8 cellular contexts compared by ENCODE assay signal in genomic region chr20:32743237-32744112, GRCh38. TPM values are rescaled to one million over a fixed set of nuclear protein-coding genes. Genes with fewer than 3 reads are reported as not detected.
DNase-seq lines count a peak whose midpoint lies in the region; ATAC-seq and TF ChIP-seq lines count a peak whose summit lies in the region.

TSS of gene COMMD7 (minus strand) at chr20:32743467. CDS start at chr20:32743391, 76 bp downstream.

- H2AFZ ChIP-seq in trophoblast cell (ENCODE audit: insufficient read depth, low read length, poor library complexity) = peak within 1 kb of the TSS; percentile 98

- H3K79me1 ChIP-seq in trophoblast cell (ENCODE audit: low read length) = peaks cover 21% of the 10 kb centered on the region

- H3K4me3 Mint-ChIP-seq in activated naive CD8-positive, alpha-beta T cell = peak within 1 kb of the TSS; percentile 93

- CTCF ChIA-PET in AG04449 (lab: Yijun Ruan, JAX) = interaction anchor here (1.4 to 1.9 kb wide), 5 partner anchors 19 to 70 kb away, joined by 4 to 10 read pairs (median 6); partner anchors contain the start of genes C20orf203 and DNMT3B

- DNase-seq in AG04449 (ENCODE audit: low read depth, low spot score) (no peak), SK-N-MC (ENCODE audit: low read depth, low spot score) (no peak), Right ventricle myocardium superior (peak; percentile 82), trophoblast cell (peak; percentile 58 to 81), upper lobe of right lung (peak; percentile 88)

- H2AK5ac ChIP-seq in trophoblast cell (ENCODE audit: low read length) = peak within 1 kb of the TSS; percentile 94

- H3K27me3 Mint-ChIP-seq in activated naive CD8-positive, alpha-beta T cell = no peaks in the 10 kb centered on the region

- H3K27ac ChIP-seq in HUES48 (ENCODE audit: low read depth, low read length) (peak within 1 kb of the TSS; percentile 60), SK-N-MC (no peak within 1 kb of the TSS), trophoblast cell (ENCODE audit: low read depth, low read length) (peak within 1 kb of the TSS; percentile 62), upper lobe of right lung (peak within 1 kb of the TSS; percentile 89)

- H3K4me3 ChIP-seq in AG04449 (ENCODE audit: low read depth, low read length) = peak within 1 kb of the TSS; percentile 75
- peak within 1 kb of the TSS; percentile 75 for H3K4me3 ChIP-seq in HUES48 (ENCODE audit: low read depth, low read length)
- peak within 1 kb of the TSS; percentile 86 for H3K4me3 ChIP-seq in SK-N-MC
- H3K4me3 ChIP-seq in trophoblast cell (ENCODE audit: low read depth, low read length) = peak within 1 kb of the TSS; percentile 87
- peak within 1 kb of the TSS; percentile 79 for H3K4me3 ChIP-seq in upper lobe of right lung

- H3K9me3 Mint-ChIP-seq in activated naive CD8-positive, alpha-beta T cell (ENCODE audit: low read depth) = no peaks in the 10 kb centered on the region

- TF ChIP-seq CTCF in AG04449 (IDR thresholded peaks at IDR 0.05; ENCODE audit: insufficient read depth, low read length, missing control alignments) = no peak
- TF ChIP-seq CTCF in upper lobe of right lung (IDR thresholded peaks at IDR 0.05) = no peak

- in situ Hi-C loops in GM18951 (cut with MboI; ENCODE audit: low sequenced_read_pairs, unreplicated experiment) = no loop called here

- H3K36me3 Mint-ChIP-seq in activated naive CD8-positive, alpha-beta T cell = peaks cover 2% of the 10 kb centered on the region

- peaks cover 12% of the 10 kb centered on the region for H3K79me2 ChIP-seq in trophoblast cell (ENCODE audit: control insufficient read depth, insufficient read depth, low read length, poor library complexity)

- peak within 1 kb of the TSS; percentile 80 for H2BK5ac ChIP-seq in trophoblast cell (ENCODE audit: low read depth, low read length, poor library complexity)

- H4K8ac ChIP-seq in trophoblast cell (ENCODE audit: low read depth, low read length) = peak within 1 kb of the TSS; percentile 95

- ATAC-seq in Right ventricle myocardium superior (ENCODE audit: poor library complexity) = peak; percentile 95
- peak; percentile 95 for ATAC-seq in upper lobe of right lung

- H3K36me3 ChIP-seq in HUES48 (ENCODE audit: control insufficient read depth, insufficient read depth, low read length) (no peaks in the 10 kb centered on the region), SK-N-MC (ENCODE audit: insufficient read depth, low read length) (no peaks in the 10 kb centered on the region), trophoblast cell (ENCODE audit: control insufficient read depth in 1 of 2, insufficient read depth in 2 of 2, low read length in 2 of 2) (no peaks in the 10 kb centered on the region), upper lobe of right lung (no peaks in the 10 kb centered on the region)

- POLR2A ChIA-PET in AG04449 (lab: Yijun Ruan, JAX) = interaction anchor here (0.6 to 1.9 kb wide), 3 partner anchors 19 to 386 kb away, joined by 3 to 9 read pairs (median 4); partner anchors contain the start of genes ASXL1 and DNMT3B

- peaks cover 38% of the 10 kb centered on the region for H3K4me1 Mint-ChIP-seq in activated naive CD8-positive, alpha-beta T cell (ENCODE audit: low read depth)

- no peaks in the 10 kb centered on the region for H3K9me3 ChIP-seq in HUES48 (ENCODE audit: control insufficient read depth, insufficient read depth, low read length)
- no peaks in the 10 kb centered on the region for H3K9me3 ChIP-seq in SK-N-MC (ENCODE audit: low read depth, low read length)
- H3K9me3 ChIP-seq in trophoblast cell (ENCODE audit: insufficient read depth, low read depth, low read length) = no peaks in the 10 kb centered on the region
- H3K9me3 ChIP-seq in upper lobe of right lung = no peaks in the 10 kb centered on the region

- intact Hi-C loops in Right ventricle myocardium superior (cut with DNase I) (no loop called here), upper lobe of right lung (cut with DNase I) (no loop called here)

- peak within 1 kb of the TSS; percentile 100 for H3K4ac ChIP-seq in trophoblast cell (ENCODE audit: low read depth, low read length)

- H4K12ac ChIP-seq in trophoblast cell (ENCODE audit: low read depth, low read length) = peak within 1 kb of the TSS; percentile 99

- H4K91ac ChIP-seq in trophoblast cell (ENCODE audit: low read depth, low read length) = peak within 1 kb of the TSS; percentile 98

- H3K18ac ChIP-seq in trophoblast cell (ENCODE audit: low read length) = peak within 1 kb of the TSS; percentile 88

- H3K27me3 ChIP-seq in HUES48 (ENCODE audit: control insufficient read depth, insufficient read depth, low read length) (no peaks in the 10 kb centered on the region), trophoblast cell (ENCODE audit: insufficient read depth, low read length) (no peaks in the 10 kb centered on the region), upper lobe of right lung (no peaks in the 10 kb centered on the region)

- H3K4me1 ChIP-seq in HUES48 (ENCODE audit: control insufficient read depth, insufficient read depth, low read length) (peaks cover 11% of the 10 kb centered on the region), trophoblast cell (ENCODE audit: control insufficient read depth in 1 of 2, insufficient read depth in 2 of 2, low read length in 2 of 2) (peaks cover 14 to 23% of the 10 kb centered on the region in 2 experiments), upper lobe of right lung (peaks cover 13% of the 10 kb centered on the region)

- peak within 1 kb of the TSS; percentile 60; the same call in 1 of the 2 replicates for H3K9ac ChIP-seq in HUES48 (ENCODE audit: low read depth, low read length)
- H3K9ac ChIP-seq in SK-N-MC (ENCODE audit: insufficient read length) = peak within 1 kb of the TSS; percentile 77
- H3K9ac ChIP-seq in trophoblast cell (ENCODE audit: low read length) = peak within 1 kb of the TSS; percentile 90

- H2BK12ac ChIP-seq in trophoblast cell (ENCODE audit: low read length) = peak within 1 kb of the TSS; percentile 78

- peak within 1 kb of the TSS; percentile 97 for H2BK120ac ChIP-seq in trophoblast cell (ENCODE audit: insufficient read depth, low read length, poor library complexity)

- peak within 1 kb of the TSS; percentile 87 for H3K4me2 ChIP-seq in trophoblast cell (ENCODE audit: low read length)

- H3K27ac Mint-ChIP-seq in activated naive CD8-positive, alpha-beta T cell = peak within 1 kb of the TSS; percentile 91

- H3K23ac ChIP-seq in trophoblast cell (ENCODE audit: low read length) = peak within 1 kb of the TSS; percentile 50

- peak; percentile 36 for TF ChIP-seq POLR2A in GM18951 (IDR thresholded peaks at IDR 0.05; ENCODE audit: extremely low read depth, insufficient read depth, insufficient read length)

- WGBS in trophoblast cell (ENCODE audit: extremely low coverage, insufficient coverage, insufficient read length) = no CpG with 5 or more reads among the region's 64 CpGs

- H3K14ac ChIP-seq in trophoblast cell (ENCODE audit: low read length) = peak within 1 kb of the TSS; percentile 97

RNA-seq across cellular contexts. Expression of gene COMMD7, which starts in this region (rescaled TPM):
- total RNA-seq in Right ventricle myocardium superior = 47.8 TPM
- polyA plus RNA-seq in trophoblast cell (2013) = 53.0 and 54.0 TPM in 2 replicates
- 36.3 TPM for total RNA-seq in upper lobe of right lung

Comparison
In these comparisons a context has a peak if more than half of its experiments do, and no peak if none do; other contexts are left out.
1. DNase-seq: peak in Right ventricle myocardium superior (single experiment), trophoblast cell (2 of 2) and upper lobe of right lung (single experiment); none in AG04449 (single experiment) and SK-N-MC (single experiment).
2. Peak in every context shown above with its lines, with median percentiles within 50 percentile points of each other: H3K4me3 ChIP-seq and H3K9ac ChIP-seq.